ENCODE assay signal across 22 cellular contexts in genomic region chr2:145221511-145221910, GRCh38.
"Had no signal": no experiment of that assay in that cellular context is flagged by ENCODE, and none has a peak within 500 bp of the region (broad histone marks: within the 10 kb centered on the region; RNA-seq: fewer than 3 reads in every experiment).

No MANE protein-coding gene starts in this region.

- DNase-seq: activated B cell treated with CpG ODN at 0.5 μM for 24 hours; activated CD4-positive, alpha-beta T cell treated with anti-CD3 and anti-CD28 coated beads for 4 hours; activated CD4-positive, alpha-beta T cell treated with anti-CD3 and anti-CD28 coated beads, Interleukin-2, amount 50 U/mL, for 48 hours; activated effector memory CD4-positive, alpha-beta T cell treated with Interleukin-2 at 50 U/mL for 16 hours; activated naive CD4-positive, alpha-beta T cell treated with anti-CD3 and anti-CD28 coated beads, Interleukin-2, amount 50 U/mL, for 16 hours; activated naive CD8-positive, alpha-beta T cell treated with anti-CD3 and anti-CD28 coated beads, Interleukin-2, amount 50 U/mL, for 24 hours; activated T-cell treated with anti-CD3 and anti-CD28 coated beads, Interleukin-2, amount 50 U/mL, for 72 hours; central memory CD4-positive, alpha-beta T cell; effector CD8-positive, alpha-beta T cell; glutamatergic neuron; left ventricle myocardium inferior; natural killer cell; retina; stimulated activated CD4-positive, alpha-beta T cell treated with anti-CD3 and anti-CD28 coated beads, Interleukin-4, amount 100 ng/mL, for 4 hours; stimulated activated naive CD8-positive, alpha-beta T cell treated with anti-CD3 and anti-CD28 coated beads, Interleukin-15, Interleukin-2, amounts not matched to agents 100 U/mL and 50 U/mL, for 24 hours; substantia nigra; T-helper 1 cell; thyroid gland had no signal

- H3K27me3 ChIP-seq: hepatocyte, thyroid gland had no signal

- H2AFZ ChIP-seq: hepatocyte had no signal

- H3K9me3 Mint-ChIP-seq: activated B cell treated with CpG ODN at 0.5 μM for 24 hours; activated naive CD8-positive, alpha-beta T cell treated with anti-CD3 and anti-CD28 coated beads, Interleukin-2, amount 50 U/mL, for 24 hours; activated T-cell treated with anti-CD3 and anti-CD28 coated beads, Interleukin-2, amount 50 U/mL, for 72 hours; natural killer cell had no signal

- H3K4me1 ChIP-seq: left ventricle myocardium inferior, thyroid gland had no signal

- ATAC-seq: activated naive CD8-positive, alpha-beta T cell treated with anti-CD3 and anti-CD28 coated beads, Interleukin-2, amount 50 U/mL, for 24 hours; activated T-cell treated with anti-CD3 and anti-CD28 coated beads, Interleukin-2, amount 50 U/mL, for 72 hours; natural killer cell; stimulated activated naive CD8-positive, alpha-beta T cell treated with anti-CD3 and anti-CD28 coated beads, Interleukin-15, Interleukin-2, amounts not matched to agents 100 U/mL and 50 U/mL, for 24 hours had no signal

- H3K36me3 ChIP-seq: left ventricle myocardium inferior, thyroid gland had no signal

- H3K79me2 ChIP-seq: hepatocyte had no signal

- FAIRE-seq: frontal cortex had no signal

- H3K4me3 ChIP-seq: hepatocyte, left ventricle myocardium inferior, thyroid gland had no signal

- H3K27ac Mint-ChIP-seq: activated B cell treated with CpG ODN at 0.5 μM for 24 hours; activated naive CD8-positive, alpha-beta T cell treated with anti-CD3 and anti-CD28 coated beads, Interleukin-2, amount 50 U/mL, for 24 hours; activated T-cell treated with anti-CD3 and anti-CD28 coated beads, Interleukin-2, amount 50 U/mL, for 72 hours; mesothelial cell of epicardium; natural killer cell; progenitor cell of endocrine pancreas had no signal

- H3K4me3 Mint-ChIP-seq: activated B cell treated with CpG ODN at 0.5 μM for 24 hours; activated naive CD8-positive, alpha-beta T cell treated with anti-CD3 and anti-CD28 coated beads, Interleukin-2, amount 50 U/mL, for 24 hours; activated T-cell treated with anti-CD3 and anti-CD28 coated beads, Interleukin-2, amount 50 U/mL, for 72 hours; mesothelial cell of epicardium; natural killer cell had no signal

- H3K36me3 Mint-ChIP-seq: natural killer cell had no signal

- H3K9me3 ChIP-seq: left ventricle myocardium inferior, thyroid gland had no signal

- H3K27ac ChIP-seq: hepatocyte, left ventricle myocardium inferior, thyroid gland had no signal

- H3K4me1 Mint-ChIP-seq: activated naive CD8-positive, alpha-beta T cell treated with anti-CD3 and anti-CD28 coated beads, Interleukin-2, amount 50 U/mL, for 24 hours; natural killer cell had no signal

- H3K27me3 Mint-ChIP-seq: activated B cell treated with CpG ODN at 0.5 μM for 24 hours, progenitor cell of endocrine pancreas had no signal

- H3K4me2 ChIP-seq: hepatocyte had no signal
